ENCODE assay signal across 28 cellular contexts in genomic region chr5:56662891-56663290, GRCh38.
"Had no signal": no experiment of that assay in that cellular context is flagged by ENCODE, and none has a peak within 500 bp of the region (broad histone marks: within the 10 kb centered on the region; RNA-seq: fewer than 3 reads in every experiment).

No MANE protein-coding gene starts in this region.

- H3K36me3 ChIP-seq: esophagus muscularis mucosa, gastroesophageal sphincter, heart right ventricle, neural progenitor cell, right atrium auricular region, stomach, tibial artery had no signal

- DNase-seq: effector CD8-positive, alpha-beta T cell; endodermal cell; foreskin keratinocyte; heart right ventricle; hippocampal formation; kidney glomerular epithelial cell; mesenchymal stem cell; mucosa of descending colon; naive B cell; stimulated activated CD4-positive, alpha-beta T cell treated with anti-CD3 and anti-CD28 coated beads, Interleukin-12 subunit alpha, Interleukin-12 subunit beta, amount 100 ng/mL, for 4 hours; stimulated activated CD4-positive, alpha-beta T cell treated with anti-CD3 and anti-CD28 coated beads, Interleukin-1b, Interleukin-23, amount 100 ng/mL, for 48 hours; stimulated activated CD4-positive, alpha-beta T cell treated with anti-CD3 and anti-CD28 coated beads, Interleukin-4, amount 100 ng/mL, for 1 hour; stimulated activated CD8-positive, alpha-beta memory T cell treated with anti-CD3 and anti-CD28 coated beads, Interleukin-4, amount 100 ng/mL, for 48 hours; stimulated activated naive CD4-positive, alpha-beta T cell; stomach; tibial artery had no signal

- H3K4me3 Mint-ChIP-seq: endodermal cell; mesothelial cell of epicardium; natural killer cell treated with Interleukin-12 subunit alpha and Interleukin-12 subunit beta and Interleukin-15 and Interleukin-18, amount 100 ng/mL, for 72 hours; neural progenitor cell; type B pancreatic cell had no signal

- H3K4me2 ChIP-seq: smooth muscle cell had no signal

- H2AFZ ChIP-seq: neural progenitor cell, parathyroid adenoma had no signal

- H3K4me1 ChIP-seq: parathyroid adenoma, right atrium auricular region, stomach, tibial artery had no signal

- ATAC-seq: foreskin keratinocyte; gastroesophageal sphincter; heart right ventricle; left lobe of liver; mucosa of descending colon; natural killer cell treated with Interleukin-12 subunit alpha and Interleukin-12 subunit beta and Interleukin-15 and Interleukin-18, amount 100 ng/mL, for 72 hours; sciatic nerve had no signal

- H3K27me3 ChIP-seq: esophagus muscularis mucosa, foreskin keratinocyte, gastroesophageal sphincter, heart right ventricle, neural progenitor cell, right atrium auricular region, stomach, tibial artery had no signal

- H3K4me3 ChIP-seq: esophagus muscularis mucosa, gastroesophageal sphincter, heart right ventricle, mucosa of descending colon, neural progenitor cell, right atrium auricular region, smooth muscle cell, stomach, tibial artery had no signal

- H3K9me3 ChIP-seq: esophagus muscularis mucosa, gastroesophageal sphincter, mucosa of descending colon, stomach, tibial artery had no signal

- H3K9me3 Mint-ChIP-seq: natural killer cell treated with Interleukin-12 subunit alpha and Interleukin-12 subunit beta and Interleukin-15 and Interleukin-18, amount 100 ng/mL, for 72 hours had no signal

- H3K27ac ChIP-seq: esophagus muscularis mucosa, foreskin keratinocyte, gastroesophageal sphincter, heart right ventricle, neural progenitor cell, parathyroid adenoma, right atrium auricular region, stomach, tibial artery had no signal

- H3K79me2 ChIP-seq: parathyroid adenoma had no signal

- H3K36me3 Mint-ChIP-seq: natural killer cell treated with Interleukin-12 subunit alpha and Interleukin-12 subunit beta and Interleukin-15 and Interleukin-18, amount 100 ng/mL, for 72 hours; type B pancreatic cell had no signal

- H3K4me1 Mint-ChIP-seq: neural progenitor cell had no signal

- H3K27ac Mint-ChIP-seq: endodermal cell; mesothelial cell of epicardium; natural killer cell treated with Interleukin-12 subunit alpha and Interleukin-12 subunit beta and Interleukin-15 and Interleukin-18, amount 100 ng/mL, for 72 hours; neural progenitor cell; progenitor cell of endocrine pancreas; type B pancreatic cell had no signal

- H3K27me3 Mint-ChIP-seq: naive B cell, type B pancreatic cell had no signal
